In genomic region chr14:24215495-24216344, GRCh38 we compare ENCODE assay signal across 1 cellular context.
TF ChIP-seq lines count a peak whose summit lies in the region.

TSS of gene MDP1 (minus strand) at chr14:24216066. CDS start at chr14:24215955, 111 bp downstream.

TF ChIP-seq in SK-N-SH, 30 proteins besides CTCF, POLR2A, EP300 and RAD21 (continued from another document):
- TF ChIP-seq TEAD4 (IDR thresholded peaks at IDR 0.05; ENCODE audit: borderline replicate concordance, insufficient read depth) (no peak), TAF1 (IDR thresholded peaks at IDR 0.05; ENCODE audit: borderline replicate concordance, low read depth, low read length) (peak; percentile 79), POLR2AphosphoS5 (IDR thresholded peaks at IDR 0.05; ENCODE audit: low read depth, low read length) (peak; percentile 89), FOXJ3 (CRISPR knock-in tag; IDR thresholded peaks at IDR 0.05) (no peak), ZBTB33 (IDR thresholded peaks at IDR 0.05; ENCODE audit: borderline replicate concordance, low read depth) (no peak), ELF1 (IDR thresholded peaks at IDR 0.05) (peak; percentile 39; the same call in 1 of the 2 replicates), TCF12 (IDR thresholded peaks at IDR 0.05) (0 out of 2 replicates have a peak, but pooled peaks have one; percentile 5), REST (IDR thresholded peaks at IDR 0.05; ENCODE audit: low read depth, low read length) (no peak), SIN3A (IDR thresholded peaks at IDR 0.05; ENCODE audit: borderline replicate concordance, low read depth, low read length) (peak; percentile 96), MEF2A (IDR thresholded peaks at IDR 0.05; ENCODE audit: borderline replicate concordance, low read depth) (no peak), NFIC (IDR thresholded peaks at IDR 0.05; ENCODE audit: borderline replicate concordance) (no peak), MXI1 (IDR thresholded peaks at IDR 0.05; ENCODE audit: low read depth, low read length) (peak; percentile 76), JUND (IDR thresholded peaks at IDR 0.05) (peak; percentile 35; the same call in 1 of the 2 replicates), SMC3 (IDR thresholded peaks at IDR 0.05; ENCODE audit: low read depth, low read length) (peak; percentile 39)
